1 cellular context compared by ENCODE assay signal in the genomic region with DNA sequence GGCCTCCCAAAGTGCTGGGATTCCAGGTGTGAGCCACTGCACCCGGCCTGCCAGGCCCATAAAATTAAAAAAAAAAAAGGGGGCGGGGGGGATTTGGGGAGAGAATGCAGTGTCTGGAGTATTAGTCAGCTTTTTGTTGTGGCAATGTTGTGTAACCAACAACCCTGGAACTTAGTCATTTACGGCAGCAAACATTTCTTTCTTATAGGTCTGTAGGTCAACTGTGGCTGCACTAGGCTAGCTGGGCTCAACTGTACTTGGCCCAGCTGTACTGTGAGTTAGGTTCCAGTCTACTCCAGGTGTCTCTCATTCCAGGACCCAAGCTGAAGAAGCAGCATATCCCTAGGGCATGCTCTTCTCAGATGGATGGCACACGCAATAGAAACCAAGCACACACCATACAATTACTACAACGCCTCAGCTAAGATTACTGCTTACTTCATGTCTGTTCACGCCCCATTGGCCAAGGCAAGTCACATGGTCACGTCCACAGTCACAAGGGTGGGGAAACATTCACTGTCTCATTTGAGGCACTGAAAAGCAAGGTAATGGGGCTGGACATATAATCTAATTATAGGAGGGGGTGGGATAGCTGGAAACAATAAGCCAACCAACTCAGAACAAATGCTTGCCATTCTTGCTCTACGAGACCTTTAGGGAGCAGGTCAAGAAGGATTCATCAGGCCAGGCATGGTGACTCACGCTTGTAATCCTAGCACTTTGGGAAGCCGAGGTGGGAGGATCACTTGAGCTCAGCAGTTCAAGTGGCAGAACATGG.
TF ChIP-seq lines count a peak whose summit lies in the region.

No MANE protein-coding gene starts in this region.

TF ChIP-seq in SK-N-SH, 30 proteins besides CTCF, POLR2A, EP300 and RAD21 (continued from another document):
- TF ChIP-seq, protein P1, sequence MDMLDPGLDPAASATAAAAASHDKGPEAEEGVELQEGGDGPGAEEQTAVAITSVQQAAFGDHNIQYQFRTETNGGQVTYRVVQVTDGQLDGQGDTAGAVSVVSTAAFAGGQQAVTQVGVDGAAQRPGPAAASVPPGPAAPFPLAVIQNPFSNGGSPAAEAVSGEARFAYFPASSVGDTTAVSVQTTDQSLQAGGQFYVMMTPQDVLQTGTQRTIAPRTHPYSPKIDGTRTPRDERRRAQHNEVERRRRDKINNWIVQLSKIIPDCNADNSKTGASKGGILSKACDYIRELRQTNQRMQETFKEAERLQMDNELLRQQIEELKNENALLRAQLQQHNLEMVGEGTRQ (IDR thresholded peaks at IDR 0.05; ENCODE audit: borderline replicate concordance, low read depth, low read length), result no peak
- TF ChIP-seq EZH2phosphoT487 (IDR thresholded peaks at IDR 0.05; ENCODE audit: borderline replicate concordance, low read depth) (no peak), RFX5 (IDR thresholded peaks at IDR 0.05; ENCODE audit: low read length) (no peak), SMC3 (IDR thresholded peaks at IDR 0.05; ENCODE audit: low read depth, low read length) (no peak), FOXM1 (IDR thresholded peaks at IDR 0.05; ENCODE audit: low read depth) (no peak), NFIC (IDR thresholded peaks at IDR 0.05; ENCODE audit: borderline replicate concordance) (no peak), NRF1 (IDR thresholded peaks at IDR 0.05; ENCODE audit: low read depth, low read length) (no peak)
- TF ChIP-seq, protein P2, sequence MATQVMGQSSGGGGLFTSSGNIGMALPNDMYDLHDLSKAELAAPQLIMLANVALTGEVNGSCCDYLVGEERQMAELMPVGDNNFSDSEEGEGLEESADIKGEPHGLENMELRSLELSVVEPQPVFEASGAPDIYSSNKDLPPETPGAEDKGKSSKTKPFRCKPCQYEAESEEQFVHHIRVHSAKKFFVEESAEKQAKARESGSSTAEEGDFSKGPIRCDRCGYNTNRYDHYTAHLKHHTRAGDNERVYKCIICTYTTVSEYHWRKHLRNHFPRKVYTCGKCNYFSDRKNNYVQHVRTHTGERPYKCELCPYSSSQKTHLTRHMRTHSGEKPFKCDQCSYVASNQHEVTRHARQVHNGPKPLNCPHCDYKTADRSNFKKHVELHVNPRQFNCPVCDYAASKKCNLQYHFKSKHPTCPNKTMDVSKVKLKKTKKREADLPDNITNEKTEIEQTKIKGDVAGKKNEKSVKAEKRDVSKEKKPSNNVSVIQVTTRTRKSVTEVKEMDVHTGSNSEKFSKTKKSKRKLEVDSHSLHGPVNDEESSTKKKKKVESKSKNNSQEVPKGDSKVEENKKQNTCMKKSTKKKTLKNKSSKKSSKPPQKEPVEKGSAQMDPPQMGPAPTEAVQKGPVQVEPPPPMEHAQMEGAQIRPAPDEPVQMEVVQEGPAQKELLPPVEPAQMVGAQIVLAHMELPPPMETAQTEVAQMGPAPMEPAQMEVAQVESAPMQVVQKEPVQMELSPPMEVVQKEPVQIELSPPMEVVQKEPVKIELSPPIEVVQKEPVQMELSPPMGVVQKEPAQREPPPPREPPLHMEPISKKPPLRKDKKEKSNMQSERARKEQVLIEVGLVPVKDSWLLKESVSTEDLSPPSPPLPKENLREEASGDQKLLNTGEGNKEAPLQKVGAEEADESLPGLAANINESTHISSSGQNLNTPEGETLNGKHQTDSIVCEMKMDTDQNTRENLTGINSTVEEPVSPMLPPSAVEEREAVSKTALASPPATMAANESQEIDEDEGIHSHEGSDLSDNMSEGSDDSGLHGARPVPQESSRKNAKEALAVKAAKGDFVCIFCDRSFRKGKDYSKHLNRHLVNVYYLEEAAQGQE (IDR thresholded peaks at IDR 0.05; ENCODE audit: low read depth, low read length), result no peak
- TF ChIP-seq, protein P3, sequence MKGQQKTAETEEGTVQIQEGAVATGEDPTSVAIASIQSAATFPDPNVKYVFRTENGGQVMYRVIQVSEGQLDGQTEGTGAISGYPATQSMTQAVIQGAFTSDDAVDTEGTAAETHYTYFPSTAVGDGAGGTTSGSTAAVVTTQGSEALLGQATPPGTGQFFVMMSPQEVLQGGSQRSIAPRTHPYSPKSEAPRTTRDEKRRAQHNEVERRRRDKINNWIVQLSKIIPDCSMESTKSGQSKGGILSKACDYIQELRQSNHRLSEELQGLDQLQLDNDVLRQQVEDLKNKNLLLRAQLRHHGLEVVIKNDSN (IDR thresholded peaks at IDR 0.05; ENCODE audit: borderline replicate concordance, low read depth), result peak; percentile 64; the same call in 1 of the 2 replicates
